Comparison of ENCODE assay signal across 22 cellular contexts in the genomic region with DNA sequence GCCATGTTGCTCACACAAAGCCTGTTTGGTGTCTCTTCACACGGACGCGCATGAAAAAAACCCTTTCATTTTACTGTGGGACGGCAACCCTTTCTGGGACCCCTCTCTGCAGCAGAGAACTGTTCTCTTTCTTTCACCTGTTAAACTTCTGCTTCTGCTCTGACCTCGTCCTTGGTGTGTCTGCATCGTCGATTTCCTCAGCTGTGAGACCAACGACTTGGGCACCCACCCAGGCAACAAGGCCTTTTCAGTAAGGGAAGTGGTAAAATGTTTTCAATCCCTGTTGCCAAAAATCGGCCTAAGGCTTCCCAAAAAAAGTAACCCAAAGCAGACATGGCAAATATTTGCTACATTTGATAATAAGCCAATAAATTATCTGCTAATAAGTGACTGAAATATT.
DNase-seq lines count a peak whose midpoint lies in the region; ATAC-seq, FAIRE-seq and TF ChIP-seq lines count a peak whose summit lies in the region.
"Had no signal": no experiment of that assay in that cellular context is flagged by ENCODE, and none has a peak within 500 bp of the region (broad histone marks: within the 10 kb centered on the region; RNA-seq: fewer than 3 reads in every experiment).

No MANE protein-coding gene starts in this region.

- H3K4me2 ChIP-seq in astrocyte (ENCODE audit: low read length) (peak overlapping the region; percentile 75), keratinocyte (ENCODE audit: control insufficient read depth, extremely low read depth, insufficient read depth, low read depth, low read length) (peak overlapping the region; percentile 90)

- H3K36me3 ChIP-seq in ACC112 (ENCODE audit: insufficient read depth, low read length): no peaks in the 10 kb centered on the region
- no peaks in the 10 kb centered on the region for H3K36me3 ChIP-seq in astrocyte (ENCODE audit: insufficient read depth, low read length)
- H3K36me3 ChIP-seq in keratinocyte (ENCODE audit: control insufficient read depth in 2 of 2, extremely low read depth in 1 of 2, insufficient read depth in 2 of 2, low read length in 2 of 2): peaks cover 0 to 6% of the 10 kb centered on the region in 2 experiments
- no peaks in the 10 kb centered on the region for H3K36me3 ChIP-seq in CD8-positive, alpha-beta T cell (ENCODE audit: insufficient read depth, low read length)
- H3K36me3 ChIP-seq: heart left ventricle, lower lobe of right lung had no signal

- H3K79me2 ChIP-seq in ACC112 (ENCODE audit: control insufficient read depth, insufficient read depth, low read length, unreplicated experiment): no peaks in the 10 kb centered on the region
- peaks cover 8% of the 10 kb centered on the region for H3K79me2 ChIP-seq in astrocyte (ENCODE audit: insufficient read depth, low read length)
- H3K79me2 ChIP-seq in keratinocyte (ENCODE audit: control insufficient read depth, insufficient read depth, low read length): peaks cover 15% of the 10 kb centered on the region

- no peak overlapping the region for H3K4me3 ChIP-seq in ACC112 (ENCODE audit: low read depth, low read length)
- no peak overlapping the region for H3K4me3 ChIP-seq in astrocyte (ENCODE audit: insufficient read depth, low read depth, low read length)
- peak overlapping the region; percentile 38 to 74 (median 45) for H3K4me3 ChIP-seq in keratinocyte (ENCODE audit: control insufficient read depth in 2 of 3, extremely low read depth in 1 of 3, insufficient read depth in 2 of 3, low read depth in 1 of 3, low read length in 3 of 3)
- H3K4me3 ChIP-seq in CD8-positive, alpha-beta T cell (ENCODE audit: low read depth, low read length): no peak overlapping the region
- H3K4me3 ChIP-seq: heart left ventricle, lower lobe of right lung had no signal

- H3K4me1 ChIP-seq in ACC112 (ENCODE audit: control insufficient read depth, insufficient read depth, low read length, unreplicated experiment): peaks cover 37% of the 10 kb centered on the region
- peaks cover 30% of the 10 kb centered on the region for H3K4me1 ChIP-seq in astrocyte (ENCODE audit: insufficient read depth, low read length)
- peaks cover 25% of the 10 kb centered on the region for H3K4me1 ChIP-seq in keratinocyte (ENCODE audit: control insufficient read depth, extremely low read depth, insufficient read depth, low read length)
- H3K4me1 ChIP-seq in CD8-positive, alpha-beta T cell (ENCODE audit: insufficient read depth, low read length): no peaks in the 10 kb centered on the region

- H3K9ac ChIP-seq in astrocyte (ENCODE audit: low read length) (peak overlapping the region; percentile 81), keratinocyte (ENCODE audit: control insufficient read depth, extremely low read depth, insufficient read depth, low read length) (peak overlapping the region; percentile 79)

- peak overlapping the region; percentile 58 for H3K27ac Mint-ChIP-seq in astrocyte (ENCODE audit: unreplicated experiment)
- H3K27ac Mint-ChIP-seq in CD8-positive, alpha-beta T cell: no peak overlapping the region
- H3K27ac Mint-ChIP-seq: activated naive CD8-positive, alpha-beta T cell treated with anti-CD3 and anti-CD28 coated beads for 36 hours; activated T-helper 2 cell treated with anti-CD3 and anti-CD28 coated beads, Interferon-gamma antibody, Interleukin-2, Interleukin-4, amounts not matched to agents 10 μg/mL and 5 μg/mL and 100 μg/mL, durations not matched to agents 14 hours and 24 hours and 36 hours had no signal

- no peaks in the 10 kb centered on the region for H3K9me3 ChIP-seq in astrocyte (ENCODE audit: insufficient read depth, low read depth, low read length)
- H3K9me3 ChIP-seq in keratinocyte (ENCODE audit: control insufficient read depth, low read depth, low read length): no peaks in the 10 kb centered on the region
- no peaks in the 10 kb centered on the region for H3K9me3 ChIP-seq in CD8-positive, alpha-beta T cell (ENCODE audit: low read length)
- H3K9me3 ChIP-seq: heart left ventricle, lower lobe of right lung had no signal

- CTCF ChIA-PET in CD8-positive, alpha-beta T cell (lab: Charles Lee): no interaction called here

- no peak for ATAC-seq in CD8-positive, alpha-beta T cell
- ATAC-seq: heart left ventricle, lower lobe of right lung had no signal

- DNase-seq in HT1080 (ENCODE audit: low read depth) (peak; percentile 20), astrocyte (ENCODE audit: low read depth) (no peak), keratinocyte (ENCODE audit: low read depth, low spot score) (no peak), dermis blood vessel endothelial cell (no peak), NCI-H1417 (lab: John Stamatoyannopoulos, UW) (no peak)
- no peak for DNase-seq in CD8-positive, alpha-beta T cell
- no peak for DNase-seq in stimulated activated CD4-positive, alpha-beta T cell treated with anti-CD3 and anti-CD28 coated beads, Interleukin-2, amount 100 ng/mL, for 24 hours
- DNase-seq: activated naive CD8-positive, alpha-beta T cell treated with anti-CD3 and anti-CD28 coated beads for 36 hours; GDM1; heart left ventricle; lower lobe of right lung; NCI-H1417 treated with DMSO at 0.1 percent for 48 hours; NCI-H510A; NK-92 treated with Interleukin-12 subunit alpha and Interleukin-12 subunit beta, amount 100 ng/mL, for 24 hours; nucleus accumbens; retina; RPMI8226; stimulated activated CD8-positive, alpha-beta memory T cell treated with anti-CD3 and anti-CD28 coated beads, Interleukin-4, amount 100 ng/mL, for 48 hours had no signal

- POLR2A ChIA-PET in CD8-positive, alpha-beta T cell (lab: Charles Lee): no interaction called here

- no peaks in the 10 kb centered on the region for H3K9me3 Mint-ChIP-seq in astrocyte (ENCODE audit: unreplicated experiment)
- no peaks in the 10 kb centered on the region for H3K9me3 Mint-ChIP-seq in CD8-positive, alpha-beta T cell
- H3K9me3 Mint-ChIP-seq: activated naive CD8-positive, alpha-beta T cell treated with anti-CD3 and anti-CD28 coated beads for 36 hours; activated T-helper 2 cell treated with anti-CD3 and anti-CD28 coated beads, Interferon-gamma antibody, Interleukin-2, Interleukin-4, amounts not matched to agents 10 μg/mL and 5 μg/mL and 100 μg/mL, durations not matched to agents 14 hours and 24 hours and 36 hours had no signal

- H3K27me3 ChIP-seq in ACC112 (ENCODE audit: insufficient read depth, low read length): no peaks in the 10 kb centered on the region
- no peaks in the 10 kb centered on the region for H3K27me3 ChIP-seq in astrocyte (ENCODE audit: insufficient read depth, low read length)
- no peaks in the 10 kb centered on the region for H3K27me3 ChIP-seq in keratinocyte (ENCODE audit: control insufficient read depth, extremely low read depth, insufficient read depth, low read length)
- no peaks in the 10 kb centered on the region for H3K27me3 ChIP-seq in CD8-positive, alpha-beta T cell (ENCODE audit: insufficient read depth, low read length)
- H3K27me3 ChIP-seq: heart left ventricle had no signal

- H3K27ac ChIP-seq in ACC112 (ENCODE audit: low read depth, low read length) (peak overlapping the region; percentile 26; the same call in 1 of the 2 replicates), astrocyte (ENCODE audit: low read depth, low read length) (peak overlapping the region; percentile 71), keratinocyte (ENCODE audit: control insufficient read depth, insufficient read depth, low read length) (peak overlapping the region; percentile 88)
- H3K27ac ChIP-seq in CD8-positive, alpha-beta T cell (ENCODE audit: low read depth, low read length): no peak overlapping the region
- H3K27ac ChIP-seq: heart left ventricle, lower lobe of right lung had no signal

- H3K27me3 Mint-ChIP-seq in astrocyte (ENCODE audit: low read depth, unreplicated experiment): no peaks in the 10 kb centered on the region
- H3K27me3 Mint-ChIP-seq in CD8-positive, alpha-beta T cell (ENCODE audit: low read depth): peaks cover 3% of the 10 kb centered on the region

- no peak overlapping the region for H3K4me3 Mint-ChIP-seq in astrocyte (ENCODE audit: unreplicated experiment)
- no peak overlapping the region for H3K4me3 Mint-ChIP-seq in CD8-positive, alpha-beta T cell
- H3K4me3 Mint-ChIP-seq: activated naive CD8-positive, alpha-beta T cell treated with anti-CD3 and anti-CD28 coated beads for 36 hours; CD14-positive monocyte had no signal

- no peaks in the 10 kb centered on the region for H3K36me3 Mint-ChIP-seq in astrocyte (ENCODE audit: low read depth, unreplicated experiment)
- no peaks in the 10 kb centered on the region for H3K36me3 Mint-ChIP-seq in CD8-positive, alpha-beta T cell
- H3K36me3 Mint-ChIP-seq: activated naive CD8-positive, alpha-beta T cell treated with anti-CD3 and anti-CD28 coated beads for 36 hours; CD14-positive monocyte had no signal

- H4K20me1 ChIP-seq in astrocyte (ENCODE audit: insufficient read depth, low read length): no peaks in the 10 kb centered on the region
- H4K20me1 ChIP-seq in keratinocyte (ENCODE audit: control insufficient read depth, extremely low read depth, insufficient read depth, low read length): no peaks in the 10 kb centered on the region

- FAIRE-seq in astrocyte (lab: Jason Lieb, UNC) (no peak), keratinocyte (lab: Jason Lieb, UNC) (peak; percentile 44)
- FAIRE-seq: A204.1 had no signal

- TF ChIP-seq CTCF in astrocyte (IDR thresholded peaks at IDR 0.05; ENCODE audit: insufficient read depth, low read depth, low read length) (no peak), keratinocyte (optimal IDR thresholded peaks at IDR 0.05 in 1 of 3, IDR thresholded peaks at IDR 0.05 in 1 of 3, conservative IDR thresholded peaks at IDR 0.05 in 1 of 3; ENCODE audit: extremely low read depth in 1 of 3, insufficient read depth in 2 of 3, low read length in 3 of 3) (no peak)
- no peak for TF ChIP-seq CTCF in CD8-positive, alpha-beta T cell (IDR thresholded peaks at IDR 0.05)

- intact Hi-C loops in CD8-positive, alpha-beta T cell (cut with DNase I, micrococcal nuclease): no loop called here

- no peak overlapping the region for H2AFZ ChIP-seq in ACC112 (ENCODE audit: low read length, unreplicated experiment)
- H2AFZ ChIP-seq in astrocyte (ENCODE audit: low read depth, low read length): no peak overlapping the region
- no peak overlapping the region for H2AFZ ChIP-seq in keratinocyte (ENCODE audit: control insufficient read depth, low read length)

- no peaks in the 10 kb centered on the region for H3K9me1 ChIP-seq in keratinocyte (ENCODE audit: control insufficient read depth, extremely low read depth, insufficient read depth, low read length)

- dilution Hi-C loops in keratinocyte (cut with MboI; ENCODE audit: extremely low pct_ligation_motif_present, low sequenced_read_pairs): no loop called here

- peaks cover 33% of the 10 kb centered on the region for H3K4me1 Mint-ChIP-seq in astrocyte (ENCODE audit: low read depth, unreplicated experiment)
- no peaks in the 10 kb centered on the region for H3K4me1 Mint-ChIP-seq in CD8-positive, alpha-beta T cell (ENCODE audit: low read depth)
- H3K4me1 Mint-ChIP-seq: activated naive CD8-positive, alpha-beta T cell treated with anti-CD3 and anti-CD28 coated beads for 36 hours had no signal

Comparison
In these comparisons a context has a peak if more than half of its experiments do, and no peak if none do; other contexts are left out.
1. H3K4me3 ChIP-seq: peak in keratinocyte (3 of 3); none in ACC112 (single experiment), astrocyte (single experiment) and CD8-positive, alpha-beta T cell (single experiment).